ENCODE assay signal across 1 cellular context in genomic region chr4:177505171-177505615, GRCh38.
TF ChIP-seq lines count a peak whose summit lies in the region.

No MANE protein-coding gene starts in this region.

TF ChIP-seq in K562, 482 proteins besides CTCF, POLR2A, EP300 and RAD21 (continued from another document and continues in another):
- TF ChIP-seq, protein P1, sequence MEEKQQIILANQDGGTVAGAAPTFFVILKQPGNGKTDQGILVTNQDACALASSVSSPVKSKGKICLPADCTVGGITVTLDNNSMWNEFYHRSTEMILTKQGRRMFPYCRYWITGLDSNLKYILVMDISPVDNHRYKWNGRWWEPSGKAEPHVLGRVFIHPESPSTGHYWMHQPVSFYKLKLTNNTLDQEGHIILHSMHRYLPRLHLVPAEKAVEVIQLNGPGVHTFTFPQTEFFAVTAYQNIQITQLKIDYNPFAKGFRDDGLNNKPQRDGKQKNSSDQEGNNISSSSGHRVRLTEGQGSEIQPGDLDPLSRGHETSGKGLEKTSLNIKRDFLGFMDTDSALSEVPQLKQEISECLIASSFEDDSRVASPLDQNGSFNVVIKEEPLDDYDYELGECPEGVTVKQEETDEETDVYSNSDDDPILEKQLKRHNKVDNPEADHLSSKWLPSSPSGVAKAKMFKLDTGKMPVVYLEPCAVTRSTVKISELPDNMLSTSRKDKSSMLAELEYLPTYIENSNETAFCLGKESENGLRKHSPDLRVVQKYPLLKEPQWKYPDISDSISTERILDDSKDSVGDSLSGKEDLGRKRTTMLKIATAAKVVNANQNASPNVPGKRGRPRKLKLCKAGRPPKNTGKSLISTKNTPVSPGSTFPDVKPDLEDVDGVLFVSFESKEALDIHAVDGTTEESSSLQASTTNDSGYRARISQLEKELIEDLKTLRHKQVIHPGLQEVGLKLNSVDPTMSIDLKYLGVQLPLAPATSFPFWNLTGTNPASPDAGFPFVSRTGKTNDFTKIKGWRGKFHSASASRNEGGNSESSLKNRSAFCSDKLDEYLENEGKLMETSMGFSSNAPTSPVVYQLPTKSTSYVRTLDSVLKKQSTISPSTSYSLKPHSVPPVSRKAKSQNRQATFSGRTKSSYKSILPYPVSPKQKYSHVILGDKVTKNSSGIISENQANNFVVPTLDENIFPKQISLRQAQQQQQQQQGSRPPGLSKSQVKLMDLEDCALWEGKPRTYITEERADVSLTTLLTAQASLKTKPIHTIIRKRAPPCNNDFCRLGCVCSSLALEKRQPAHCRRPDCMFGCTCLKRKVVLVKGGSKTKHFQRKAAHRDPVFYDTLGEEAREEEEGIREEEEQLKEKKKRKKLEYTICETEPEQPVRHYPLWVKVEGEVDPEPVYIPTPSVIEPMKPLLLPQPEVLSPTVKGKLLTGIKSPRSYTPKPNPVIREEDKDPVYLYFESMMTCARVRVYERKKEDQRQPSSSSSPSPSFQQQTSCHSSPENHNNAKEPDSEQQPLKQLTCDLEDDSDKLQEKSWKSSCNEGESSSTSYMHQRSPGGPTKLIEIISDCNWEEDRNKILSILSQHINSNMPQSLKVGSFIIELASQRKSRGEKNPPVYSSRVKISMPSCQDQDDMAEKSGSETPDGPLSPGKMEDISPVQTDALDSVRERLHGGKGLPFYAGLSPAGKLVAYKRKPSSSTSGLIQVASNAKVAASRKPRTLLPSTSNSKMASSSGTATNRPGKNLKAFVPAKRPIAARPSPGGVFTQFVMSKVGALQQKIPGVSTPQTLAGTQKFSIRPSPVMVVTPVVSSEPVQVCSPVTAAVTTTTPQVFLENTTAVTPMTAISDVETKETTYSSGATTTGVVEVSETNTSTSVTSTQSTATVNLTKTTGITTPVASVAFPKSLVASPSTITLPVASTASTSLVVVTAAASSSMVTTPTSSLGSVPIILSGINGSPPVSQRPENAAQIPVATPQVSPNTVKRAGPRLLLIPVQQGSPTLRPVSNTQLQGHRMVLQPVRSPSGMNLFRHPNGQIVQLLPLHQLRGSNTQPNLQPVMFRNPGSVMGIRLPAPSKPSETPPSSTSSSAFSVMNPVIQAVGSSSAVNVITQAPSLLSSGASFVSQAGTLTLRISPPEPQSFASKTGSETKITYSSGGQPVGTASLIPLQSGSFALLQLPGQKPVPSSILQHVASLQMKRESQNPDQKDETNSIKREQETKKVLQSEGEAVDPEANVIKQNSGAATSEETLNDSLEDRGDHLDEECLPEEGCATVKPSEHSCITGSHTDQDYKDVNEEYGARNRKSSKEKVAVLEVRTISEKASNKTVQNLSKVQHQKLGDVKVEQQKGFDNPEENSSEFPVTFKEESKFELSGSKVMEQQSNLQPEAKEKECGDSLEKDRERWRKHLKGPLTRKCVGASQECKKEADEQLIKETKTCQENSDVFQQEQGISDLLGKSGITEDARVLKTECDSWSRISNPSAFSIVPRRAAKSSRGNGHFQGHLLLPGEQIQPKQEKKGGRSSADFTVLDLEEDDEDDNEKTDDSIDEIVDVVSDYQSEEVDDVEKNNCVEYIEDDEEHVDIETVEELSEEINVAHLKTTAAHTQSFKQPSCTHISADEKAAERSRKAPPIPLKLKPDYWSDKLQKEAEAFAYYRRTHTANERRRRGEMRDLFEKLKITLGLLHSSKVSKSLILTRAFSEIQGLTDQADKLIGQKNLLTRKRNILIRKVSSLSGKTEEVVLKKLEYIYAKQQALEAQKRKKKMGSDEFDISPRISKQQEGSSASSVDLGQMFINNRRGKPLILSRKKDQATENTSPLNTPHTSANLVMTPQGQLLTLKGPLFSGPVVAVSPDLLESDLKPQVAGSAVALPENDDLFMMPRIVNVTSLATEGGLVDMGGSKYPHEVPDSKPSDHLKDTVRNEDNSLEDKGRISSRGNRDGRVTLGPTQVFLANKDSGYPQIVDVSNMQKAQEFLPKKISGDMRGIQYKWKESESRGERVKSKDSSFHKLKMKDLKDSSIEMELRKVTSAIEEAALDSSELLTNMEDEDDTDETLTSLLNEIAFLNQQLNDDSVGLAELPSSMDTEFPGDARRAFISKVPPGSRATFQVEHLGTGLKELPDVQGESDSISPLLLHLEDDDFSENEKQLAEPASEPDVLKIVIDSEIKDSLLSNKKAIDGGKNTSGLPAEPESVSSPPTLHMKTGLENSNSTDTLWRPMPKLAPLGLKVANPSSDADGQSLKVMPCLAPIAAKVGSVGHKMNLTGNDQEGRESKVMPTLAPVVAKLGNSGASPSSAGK (IDR thresholded peaks at IDR 0.05): peak; percentile 50; the same call in 1 of the 2 replicates
- TF ChIP-seq ZNF212 (CRISPR knock-in tag; IDR thresholded peaks at IDR 0.05): no peak
- TF ChIP-seq ZNF384 (IDR thresholded peaks at IDR 0.05; ENCODE audit: low read depth, low read length): no peak
- TF ChIP-seq FOXK2 (conservative IDR thresholded peaks at IDR 0.05 in 1 of 2, IDR thresholded peaks at IDR 0.05 in 1 of 2; ENCODE audit: low read depth in 2 of 2): no peak
- TF ChIP-seq HDAC6 (IDR thresholded peaks at IDR 0.05; ENCODE audit: low read depth, low read length): no peak
- TF ChIP-seq ZNF316 (IDR thresholded peaks at IDR 0.05): peak; percentile 79
- TF ChIP-seq ZNF449 (CRISPR knock-in tag; IDR thresholded peaks at IDR 0.05): no peak
- no peak for TF ChIP-seq ZNF668 (CRISPR knock-in tag; IDR thresholded peaks at IDR 0.05)
- TF ChIP-seq TRIM24 (IDR thresholded peaks at IDR 0.05): peak; percentile 15 to 30; a peak in 1 of 4 replicates
- no peak for TF ChIP-seq ZKSCAN3 (CRISPR knock-in tag; IDR thresholded peaks at IDR 0.05)
- TF ChIP-seq ZKSCAN8 (CRISPR knock-in tag; IDR thresholded peaks at IDR 0.05): no peak
- no peak for TF ChIP-seq ZNF318 (IDR thresholded peaks at IDR 0.05; ENCODE audit: borderline replicate concordance in 1 of 2, low read depth in 1 of 2)
- TF ChIP-seq RCOR1 (IDR thresholded peaks at IDR 0.05; ENCODE audit: borderline replicate concordance in 1 of 2, low read depth in 2 of 2, low read length in 2 of 2): peak in 1 of 2 experiments; percentile 58; a peak in 1 of 4 replicates
- peak; percentile 64 for TF ChIP-seq CXXC5 (CRISPR knock-in tag; IDR thresholded peaks at IDR 0.05)
- peak; percentile 55 for TF ChIP-seq JUND (IDR thresholded peaks at IDR 0.05; ENCODE audit: borderline replicate concordance, low read depth, low read length)
- TF ChIP-seq JUND (tag; IDR thresholded peaks at IDR 0.05; ENCODE audit: borderline replicate concordance, low read depth, low read length): peak; percentile 58; the same call in 1 of the 3 replicates
- peak; percentile 69 for TF ChIP-seq ARID1B (IDR thresholded peaks at IDR 0.05)
- TF ChIP-seq ARID3A (IDR thresholded peaks at IDR 0.05; ENCODE audit: borderline replicate concordance, low read depth, low read length): no peak
- no peak for TF ChIP-seq SREBF2 (CRISPR knock-in tag; IDR thresholded peaks at IDR 0.05)
- TF ChIP-seq EGR1 (conservative IDR thresholded peaks at IDR 0.05): peak; percentile 73
- no peak for TF ChIP-seq NFATC3 (IDR thresholded peaks at IDR 0.05)
- TF ChIP-seq PHF21A (IDR thresholded peaks at IDR 0.05; ENCODE audit: borderline replicate concordance, low read depth): no peak
- TF ChIP-seq ZNF121 (CRISPR knock-in tag; conservative IDR thresholded peaks at IDR 0.05): no peak
- TF ChIP-seq, protein P2, sequence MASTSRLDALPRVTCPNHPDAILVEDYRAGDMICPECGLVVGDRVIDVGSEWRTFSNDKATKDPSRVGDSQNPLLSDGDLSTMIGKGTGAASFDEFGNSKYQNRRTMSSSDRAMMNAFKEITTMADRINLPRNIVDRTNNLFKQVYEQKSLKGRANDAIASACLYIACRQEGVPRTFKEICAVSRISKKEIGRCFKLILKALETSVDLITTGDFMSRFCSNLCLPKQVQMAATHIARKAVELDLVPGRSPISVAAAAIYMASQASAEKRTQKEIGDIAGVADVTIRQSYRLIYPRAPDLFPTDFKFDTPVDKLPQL (IDR thresholded peaks at IDR 0.05; ENCODE audit: extremely low read depth, insufficient read length): no peak
- 0 out of 2 replicates have a peak, but pooled peaks have one; percentile 34 for TF ChIP-seq RNF2 (IDR thresholded peaks at IDR 0.05)
- TF ChIP-seq ATF3 (IDR thresholded peaks at IDR 0.05): peak; percentile 48; the same call in 1 of the 2 replicates
- TF ChIP-seq ATF3 (CRISPR knock-in tag; conservative IDR thresholded peaks at IDR 0.05): no peak
- TF ChIP-seq, protein P3, sequence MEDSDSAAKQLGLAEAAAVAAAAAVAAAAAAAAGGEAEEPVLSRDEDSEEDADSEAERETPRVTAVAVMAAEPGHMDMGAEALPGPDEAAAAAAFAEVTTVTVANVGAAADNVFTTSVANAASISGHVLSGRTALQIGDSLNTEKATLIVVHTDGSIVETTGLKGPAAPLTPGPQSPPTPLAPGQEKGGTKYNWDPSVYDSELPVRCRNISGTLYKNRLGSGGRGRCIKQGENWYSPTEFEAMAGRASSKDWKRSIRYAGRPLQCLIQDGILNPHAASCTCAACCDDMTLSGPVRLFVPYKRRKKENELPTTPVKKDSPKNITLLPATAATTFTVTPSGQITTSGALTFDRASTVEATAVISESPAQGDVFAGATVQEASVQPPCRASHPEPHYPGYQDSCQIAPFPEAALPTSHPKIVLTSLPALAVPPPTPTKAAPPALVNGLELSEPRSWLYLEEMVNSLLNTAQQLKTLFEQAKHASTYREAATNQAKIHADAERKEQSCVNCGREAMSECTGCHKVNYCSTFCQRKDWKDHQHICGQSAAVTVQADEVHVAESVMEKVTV (CRISPR knock-in tag; IDR thresholded peaks at IDR 0.05): no peak
